ENCODE assay signal across 8 cellular contexts in genomic region chr14:72948481-72949138, GRCh38. TPM values are rescaled to one million over a fixed set of nuclear protein-coding genes. Genes with fewer than 3 reads are reported as not detected.
A peak's percentile ranks its signal among the peaks of the same experiment; 100 is the strongest.
DNase-seq lines count a peak whose midpoint lies in the region; ATAC-seq, FAIRE-seq and TF ChIP-seq lines count a peak whose summit lies in the region.

No MANE protein-coding gene starts in this region.

- H3K36me3 ChIP-seq in HCT116 (ENCODE audit: control insufficient read depth in 1 of 2, insufficient read depth in 2 of 2, low read length in 2 of 2), result no peaks in the 10 kb centered on the region; a peak in 3 of 4 replicates
- peaks cover 26% of the 10 kb centered on the region for H3K36me3 ChIP-seq in RWPE2 (ENCODE audit: low read depth)
- H3K36me3 ChIP-seq in gastroesophageal sphincter, result peaks cover 0 to 66% of the 10 kb centered on the region in 2 donors
- peaks cover 30 to 41% of the 10 kb centered on the region in 2 experiments for H3K36me3 ChIP-seq in trophoblast cell (ENCODE audit: control insufficient read depth in 1 of 2, insufficient read depth in 2 of 2, low read length in 2 of 2)

- H4K12ac ChIP-seq in trophoblast cell (ENCODE audit: low read depth, low read length), result no peak overlapping the region

- no TSS peak for BruUV-seq in HCT116 (replicated peaks; lab: Mats Ljungman, UMichigan)

- POLR2A ChIA-PET in HCT116 (lab: Charles Lee), result no interaction called here

- H3K9me2 ChIP-seq in HCT116 (ENCODE audit: insufficient read depth), result no peaks in the 10 kb centered on the region

- H3K4me3 ChIP-seq in HCT116 (replicated peaks in 1 of 2; ENCODE audit: low read depth in 1 of 2, low read length in 2 of 2) (no peak overlapping the region), RWPE2 (ENCODE audit: severe bottlenecking) (no peak overlapping the region), gastroesophageal sphincter (no peak overlapping the region), trophoblast cell (ENCODE audit: low read depth, low read length) (no peak overlapping the region)

- H2AFZ ChIP-seq in HCT116 (ENCODE audit: low read depth, low read length, poor library complexity, severe bottlenecking) (no peak overlapping the region), trophoblast cell (ENCODE audit: insufficient read depth, low read length, poor library complexity) (no peak overlapping the region)

- no peak overlapping the region for H4K91ac ChIP-seq in trophoblast cell (ENCODE audit: low read depth, low read length)

- DNase-seq in HCT116 (ENCODE audit: low read depth, low spot score) (peak; percentile 27), RWPE2 (ENCODE audit: low spot score) (no peak), trophoblast cell (peak; percentile 69 to 87), urothelium cell line (ENCODE audit: low spot score) (peak; percentile 77)
- DNase-seq in activated effector memory CD4-positive, alpha-beta T cell treated with anti-CD3 and anti-CD28 coated beads, Interleukin-2, amount 50 U/mL, for 16 hours, result peak; percentile 87

- peak; percentile 86 for FAIRE-seq in urothelium cell line (lab: Jason Lieb, UNC)

- H3K9ac ChIP-seq in HCT116 (ENCODE audit: low read length) (no peak overlapping the region), trophoblast cell (ENCODE audit: low read length) (no peak overlapping the region)

- CTCF ChIA-PET in HCT116 (lab: Charles Lee), result interaction anchor here (0.6 to 3.2 kb wide), 16 partner anchors 9 to 563 kb away, joined by 3 to 41 read pairs (median 4); partner anchors contain the start of gene DCAF4

- H3K27me3 ChIP-seq in HCT116 (ENCODE audit: insufficient read depth, low read length) (no peaks in the 10 kb centered on the region), RWPE2 (ENCODE audit: insufficient read depth, poor library complexity, severe bottlenecking) (no peaks in the 10 kb centered on the region), gastroesophageal sphincter (no peaks in the 10 kb centered on the region), trophoblast cell (ENCODE audit: insufficient read depth, low read length) (no peaks in the 10 kb centered on the region)

- no peak overlapping the region for H3K14ac ChIP-seq in trophoblast cell (ENCODE audit: low read length)

- no peak overlapping the region for H4K8ac ChIP-seq in trophoblast cell (ENCODE audit: low read depth, low read length)

- H2AK5ac ChIP-seq in trophoblast cell (ENCODE audit: low read length), result no peak overlapping the region

- H3K27ac ChIP-seq in C4-2B (no peak overlapping the region), HCT116 (ENCODE audit: low read depth, low read length) (no peak overlapping the region), RWPE2 (ENCODE audit: poor library complexity, severe bottlenecking) (no peak overlapping the region), gastroesophageal sphincter (no peak overlapping the region), trophoblast cell (ENCODE audit: low read depth, low read length) (no peak overlapping the region)

- no peak for TF ChIP-seq EP300 in gastroesophageal sphincter (IDR thresholded peaks at IDR 0.05)

- no peak overlapping the region for H2BK5ac ChIP-seq in trophoblast cell (ENCODE audit: low read depth, low read length, poor library complexity)

- WGBS in gastroesophageal sphincter (ENCODE audit: low coverage in 1 of 2), 2 donors, result 28 to 33% methylated on average over 3 to 4 of the region's 5 CpGs
- no CpG with 5 or more reads among the region's 5 CpGs for WGBS in trophoblast cell (ENCODE audit: extremely low coverage, insufficient coverage, insufficient read length)

- no peak for TF ChIP-seq POLR2A in HCT116 (IDR thresholded peaks at IDR 0.05; ENCODE audit: borderline replicate concordance, extremely low read depth, insufficient read depth, insufficient read length)
- TF ChIP-seq POLR2A in gastroesophageal sphincter (IDR thresholded peaks at IDR 0.05), result no peak

- intact Hi-C loops in HCT116 (cut with micrococcal nuclease), result loop anchor here (1.0 kb wide), 2 partner anchors 43 to 434 kb away; no protein-coding TSS in a partner anchor

- no peak overlapping the region for H2BK12ac ChIP-seq in trophoblast cell (ENCODE audit: low read length)

- RAD21 ChIA-PET in HCT116 (lab: Charles Lee; ENCODE audit: low non-redundant PET in 1 of 2, low total read pairs in 2 of 2, uncharacterized antibody in 2 of 2, unreplicated experiment in 2 of 2), result interaction anchor here (0.6 to 1.4 kb wide), 4 partner anchors 431 to 524 kb away, joined by 3 to 6 read pairs (median 4); no protein-coding TSS in a partner anchor

- peak; percentile 63 for TF ChIP-seq RAD21 in HCT116 (IDR thresholded peaks at IDR 0.05; ENCODE audit: low read depth)

- peak; percentile 85 for ATAC-seq in HCT116
- peak; percentile 62 for ATAC-seq in RWPE2 (ENCODE audit: low read depth)
- no peak for ATAC-seq in gastroesophageal sphincter
- no peak for ATAC-seq in GM21381 (IDR thresholded peaks at IDR 0.05; ENCODE audit: unreplicated experiment)

- no peaks in the 10 kb centered on the region for H4K20me1 ChIP-seq in HCT116 (ENCODE audit: insufficient read depth)

- H3K4me1 ChIP-seq in HCT116 (ENCODE audit: control insufficient read depth in 1 of 2, insufficient read depth in 2 of 2, low read length in 2 of 2) (no peaks in the 10 kb centered on the region), RWPE2 (ENCODE audit: insufficient read depth, poor library complexity, severe bottlenecking) (no peaks in the 10 kb centered on the region), gastroesophageal sphincter (no peaks in the 10 kb centered on the region), trophoblast cell (ENCODE audit: control insufficient read depth in 1 of 2, insufficient read depth in 2 of 2, low read length in 2 of 2) (no peaks in the 10 kb centered on the region)

- no peak overlapping the region for H2BK120ac ChIP-seq in trophoblast cell (ENCODE audit: insufficient read depth, low read length, poor library complexity)

- TF ChIP-seq CTCF in C4-2B (conservative IDR thresholded peaks at IDR 0.05), result peak; percentile 96
- TF ChIP-seq CTCF in HCT116 (IDR thresholded peaks at IDR 0.05 in 2 of 3, conservative IDR thresholded peaks at IDR 0.05 in 1 of 3; ENCODE audit: borderline replicate concordance in 1 of 3, insufficient read depth in 1 of 3, low read depth in 2 of 3, low read length in 2 of 3), result peak; percentile 59 to 89 (median 84); a peak in 5 of 6 replicates
- TF ChIP-seq CTCF in RWPE2 (IDR thresholded peaks at IDR 0.05; ENCODE audit: poor library complexity, severe bottlenecking), result peak; percentile 98
- peak in 3 of 4 experiments; percentile 68 to 83 (median 69) for TF ChIP-seq CTCF in gastroesophageal sphincter (IDR thresholded peaks at IDR 0.05)

- H3K9me3 ChIP-seq in HCT116 (ENCODE audit: control insufficient read depth in 1 of 2, insufficient read depth in 1 of 2, low read depth in 1 of 2, low read length in 2 of 2) (no peaks in the 10 kb centered on the region), RWPE2 (ENCODE audit: severe bottlenecking) (no peaks in the 10 kb centered on the region), gastroesophageal sphincter (no peaks in the 10 kb centered on the region), trophoblast cell (ENCODE audit: insufficient read depth, low read depth, low read length) (no peaks in the 10 kb centered on the region)

- H3K23ac ChIP-seq in trophoblast cell (ENCODE audit: low read length), result no peak overlapping the region

- H3K79me2 ChIP-seq in HCT116 (ENCODE audit: insufficient read depth, low read length) (no peaks in the 10 kb centered on the region), trophoblast cell (ENCODE audit: control insufficient read depth, insufficient read depth, low read length, poor library complexity) (no peaks in the 10 kb centered on the region)

- H3K4me2 ChIP-seq in HCT116 (ENCODE audit: low read length), result no peak overlapping the region
- H3K4me2 ChIP-seq in trophoblast cell (ENCODE audit: low read length), result no peak overlapping the region

- H3K18ac ChIP-seq in trophoblast cell (ENCODE audit: low read length), result no peak overlapping the region

- no peak overlapping the region for H3K4ac ChIP-seq in trophoblast cell (ENCODE audit: low read depth, low read length)

- no peaks in the 10 kb centered on the region for H3K79me1 ChIP-seq in trophoblast cell (ENCODE audit: low read length)

TF ChIP-seq in HCT116, 20 proteins besides CTCF, POLR2A, EP300 and RAD21 (continues in another document):
- TF ChIP-seq EZH2phosphoT487 (IDR thresholded peaks at IDR 0.05; ENCODE audit: borderline replicate concordance) (no peak), REST (IDR thresholded peaks at IDR 0.05; ENCODE audit: low read depth) (no peak), SRF (IDR thresholded peaks at IDR 0.05; ENCODE audit: low read depth) (no peak), EGR1 (IDR thresholded peaks at IDR 0.05; ENCODE audit: low read depth) (no peak), ZNF274 (IDR thresholded peaks at IDR 0.05; ENCODE audit: low read depth, low read length) (no peak), POLR2AphosphoS5 (IDR thresholded peaks at IDR 0.05; ENCODE audit: low read depth, low read length) (no peak)

RNA-seq across cellular contexts. Expression of gene DCAF4, which starts 22.3 kb away (rescaled TPM):
- 19.3 TPM for total RNA-seq in HCT116 (2021; ENCODE audit: unreplicated experiment)
- polyA plus RNA-seq in HCT116 (2012), result 10.4 and 10.7 TPM in 2 replicates
- total RNA-seq in gastroesophageal sphincter, result 10 to 100 TPM in 3 of 4 donors, 1 to 10 TPM in 1; 9.0 to 22.6 (median 19.8) TPM
- 35.0 and 42.5 TPM in 2 replicates for polyA plus RNA-seq in trophoblast cell (2013)

RNA-seq across cellular contexts. Expression of gene DPF3, which starts 54.7 kb away (rescaled TPM):
- total RNA-seq in HCT116 (2021; ENCODE audit: unreplicated experiment) (0.27 TPM), gastroesophageal sphincter (1 to 10 TPM in 2 of 4 donors, under 1 TPM in 2; 0.13 to 4.4 (median 2.1) TPM)
- 0.11 and 0.25 TPM in 2 replicates for polyA plus RNA-seq in HCT116 (2012)
- 4.3 and 4.7 TPM in 2 replicates for polyA plus RNA-seq in trophoblast cell (2013)

Comparison
In these comparisons a context has a peak if more than half of its experiments do, and no peak if none do; other contexts are left out.
1. ATAC-seq: peak in HCT116 (single experiment) and RWPE2 (single experiment); none in gastroesophageal sphincter (single experiment) and GM21381 (single experiment).
2. Peak in every context shown above with its lines, with median percentiles within 50 percentile points of each other: CTCF ChIP-seq.